In the genomic region with DNA sequence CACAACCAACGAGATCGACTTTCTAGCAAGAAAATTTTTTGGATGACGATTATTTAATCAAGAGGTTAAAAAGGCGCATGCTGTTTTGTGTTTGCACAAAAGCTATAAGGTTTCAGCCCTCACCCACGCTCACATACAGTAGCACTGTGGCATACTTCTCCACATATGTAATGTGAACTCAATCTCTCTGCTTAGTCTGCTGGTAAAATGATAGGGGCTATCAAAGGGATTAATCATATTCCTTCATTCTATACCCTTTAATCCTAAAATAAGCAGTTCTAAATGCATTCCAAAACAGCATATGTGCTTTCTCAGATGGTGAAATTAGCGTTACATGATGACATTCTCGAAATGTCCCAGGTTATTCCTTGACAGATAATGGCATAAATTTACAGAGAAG, we compare ENCODE assay signal across 20 cellular contexts.
DNase-seq lines count a peak whose midpoint lies in the region; ATAC-seq and TF ChIP-seq lines count a peak whose summit lies in the region.
"Had no signal": no experiment of that assay in that cellular context is flagged by ENCODE, and none has a peak within 500 bp of the region (broad histone marks: within the 10 kb centered on the region; RNA-seq: fewer than 3 reads in every experiment).

No MANE protein-coding gene starts in this region.

- no peak overlapping the region for H3K4me3 ChIP-seq in HEK293 (ENCODE audit: low read depth, low read length)
- H3K4me3 ChIP-seq in adipocyte (ENCODE audit: low read length): no peak overlapping the region
- H3K4me3 ChIP-seq: A549; BLaER1 treated with 17β-estradiol and CSF1 and Interleukin-3, amounts not matched to agents 10 nM and 100 nM had no signal

- no peak overlapping the region for H3K9ac ChIP-seq in adipocyte (ENCODE audit: low read length)
- H3K9ac ChIP-seq: BLaER1 treated with 17β-estradiol and CSF1 and Interleukin-3, amounts not matched to agents 10 nM and 100 nM had no signal

- peaks cover 36% of the 10 kb centered on the region for H3K4me1 Mint-ChIP-seq in mesothelial cell of epicardium
- H3K4me1 Mint-ChIP-seq: CD8-positive, alpha-beta memory T cell had no signal

- H3K36me3 Mint-ChIP-seq in mesothelial cell of epicardium: no peaks in the 10 kb centered on the region
- H3K36me3 Mint-ChIP-seq: CD8-positive, alpha-beta memory T cell had no signal

- H3K9me3 Mint-ChIP-seq in mesothelial cell of epicardium: no peaks in the 10 kb centered on the region
- H3K9me3 Mint-ChIP-seq: HFFc6; T-helper 1 cell treated with Interleukin-12 subunit alpha and Interleukin-12 subunit beta and Interleukin-4 antibody, amounts not matched to agents 30 μg/mL and 1 μg/mL, for 36 hours had no signal

- peaks cover 3% of the 10 kb centered on the region for H3K27me3 ChIP-seq in adipocyte (replicated peaks; ENCODE audit: control insufficient read depth, insufficient read depth, low read length)
- H3K27me3 ChIP-seq: BLaER1 treated with 17β-estradiol and CSF1 and Interleukin-3, amounts not matched to agents 10 nM and 100 nM had no signal

- H3K27ac ChIP-seq in HEK293 (ENCODE audit: extremely low read depth, low read depth, low read length): no peak overlapping the region
- H3K27ac ChIP-seq: A549; BLaER1 treated with 17β-estradiol and CSF1 and Interleukin-3, amounts not matched to agents 10 nM and 100 nM had no signal

- H3K27ac Mint-ChIP-seq in mesothelial cell of epicardium: peak overlapping the region; percentile 36
- H3K27ac Mint-ChIP-seq: CD8-positive, alpha-beta memory T cell; HFFc6; T-helper 1 cell treated with Interleukin-12 subunit alpha and Interleukin-12 subunit beta and Interleukin-4 antibody, amounts not matched to agents 30 μg/mL and 1 μg/mL, for 36 hours had no signal

- H3K9me3 ChIP-seq in HEK293 (ENCODE audit: control insufficient read depth, insufficient read depth, low read depth, low read length): no peaks in the 10 kb centered on the region
- H3K9me3 ChIP-seq in adipocyte (ENCODE audit: control insufficient read depth, low read length): no peaks in the 10 kb centered on the region
- H3K9me3 ChIP-seq: A549; BLaER1 treated with 17β-estradiol and CSF1 and Interleukin-3, amounts not matched to agents 10 nM and 100 nM had no signal

- H3K36me3 ChIP-seq in HEK293 (ENCODE audit: control insufficient read depth in 2 of 2, insufficient read depth in 1 of 2, low read length in 2 of 2): no peaks in the 10 kb centered on the region
- H3K36me3 ChIP-seq in adipocyte (ENCODE audit: control insufficient read depth, insufficient read depth, low read length, severe bottlenecking): no peaks in the 10 kb centered on the region
- H3K36me3 ChIP-seq: BLaER1 treated with 17β-estradiol and CSF1 and Interleukin-3, amounts not matched to agents 10 nM and 100 nM had no signal

- POLR2A ChIA-PET in HEK293 (lab: Yijun Ruan, JAX): no interaction called here

- no peak overlapping the region for H3K4me3 Mint-ChIP-seq in mesothelial cell of epicardium
- H3K4me3 Mint-ChIP-seq: CD8-positive, alpha-beta memory T cell; HFFc6; T-helper 1 cell treated with Interleukin-12 subunit alpha and Interleukin-12 subunit beta and Interleukin-4 antibody, amounts not matched to agents 30 μg/mL and 1 μg/mL, for 36 hours had no signal

- CTCF ChIA-PET in HEK293 (lab: Yijun Ruan, JAX): interaction anchor here (0.5 kb wide), 1 partner anchor 52 kb away, joined by 3 read pairs; no protein-coding TSS in a partner anchor

- DNase-seq in NCI-H748 (lab: John Stamatoyannopoulos, UW; ENCODE audit: unreplicated experiment) (peak; percentile 6), NCI-H748 treated with DMSO at 0.1 percent for 48 hours (lab: John Stamatoyannopoulos, UW) (no peak), adipocyte (ENCODE audit: low read depth) (peak; percentile 42), mesothelial cell of epicardium (ENCODE audit: low spot score in 2 of 2, unreplicated experiment in 2 of 2) (no peak), NCI-H1092 (lab: John Stamatoyannopoulos, UW) (no peak), iPS-NIHi11 (ENCODE audit: low spot score) (no peak)
- DNase-seq: CD8-positive, alpha-beta memory T cell; GOT3; HFFc6; NCI-H1105; NCI-H2029; NCI-H226; NCI-H526 treated with DMSO at 0.1 percent for 48 hours had no signal

- ATAC-seq in HG02981 (IDR thresholded peaks at IDR 0.05; ENCODE audit: unreplicated experiment): no peak
- ATAC-seq: A549, HepG2, Panc1 had no signal

- H3K4me1 ChIP-seq in HEK293 (ENCODE audit: control insufficient read depth, insufficient read depth, low read length) (peaks cover 3% of the 10 kb centered on the region; the same call in 1 of the 2 replicates), adipocyte (ENCODE audit: control insufficient read depth, insufficient read depth, low read length) (no peaks in the 10 kb centered on the region)
- H3K4me1 ChIP-seq: A549 had no signal

- TF ChIP-seq CTCF in HEK293 (tag by site-specific recombination; IDR thresholded peaks at IDR 0.05): no peak
- no peak for TF ChIP-seq CTCF in mesothelial cell of epicardium (IDR thresholded peaks at IDR 0.05; ENCODE audit: unreplicated experiment)

- H3K27me3 Mint-ChIP-seq in mesothelial cell of epicardium (ENCODE audit: low read depth): peaks cover 2% of the 10 kb centered on the region

TF ChIP-seq in HEK293, 187 proteins besides CTCF, POLR2A, EP300 and RAD21 (continues in another document):
- no peak for TF ChIP-seq HOXA7 (CRISPR knock-in tag; IDR thresholded peaks at IDR 0.05; ENCODE audit: borderline replicate concordance)
- TF ChIP-seq, protein P1, sequence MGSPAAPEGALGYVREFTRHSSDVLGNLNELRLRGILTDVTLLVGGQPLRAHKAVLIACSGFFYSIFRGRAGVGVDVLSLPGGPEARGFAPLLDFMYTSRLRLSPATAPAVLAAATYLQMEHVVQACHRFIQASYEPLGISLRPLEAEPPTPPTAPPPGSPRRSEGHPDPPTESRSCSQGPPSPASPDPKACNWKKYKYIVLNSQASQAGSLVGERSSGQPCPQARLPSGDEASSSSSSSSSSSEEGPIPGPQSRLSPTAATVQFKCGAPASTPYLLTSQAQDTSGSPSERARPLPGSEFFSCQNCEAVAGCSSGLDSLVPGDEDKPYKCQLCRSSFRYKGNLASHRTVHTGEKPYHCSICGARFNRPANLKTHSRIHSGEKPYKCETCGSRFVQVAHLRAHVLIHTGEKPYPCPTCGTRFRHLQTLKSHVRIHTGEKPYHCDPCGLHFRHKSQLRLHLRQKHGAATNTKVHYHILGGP (tag by site-specific recombination; IDR thresholded peaks at IDR 0.05): peak; percentile 54
- no peak for TF ChIP-seq ZNF211 (tag by site-specific recombination; IDR thresholded peaks at IDR 0.05; ENCODE audit: low read depth)
- TF ChIP-seq YY1 (tag by site-specific recombination; IDR thresholded peaks at IDR 0.05): no peak
- no peak for TF ChIP-seq ZNF302 (tag by site-specific recombination; IDR thresholded peaks at IDR 0.05; ENCODE audit: low read depth)
- no peak for TF ChIP-seq ZNF202 (tag by site-specific recombination; IDR thresholded peaks at IDR 0.05; ENCODE audit: borderline replicate concordance)
- TF ChIP-seq ZNF76 (tag by site-specific recombination; IDR thresholded peaks at IDR 0.05; ENCODE audit: borderline replicate concordance, low read depth): no peak
- TF ChIP-seq SP7 (tag by site-specific recombination; IDR thresholded peaks at IDR 0.05): peak; percentile 97
- peak; percentile 95 for TF ChIP-seq OSR2 (tag by site-specific recombination; IDR thresholded peaks at IDR 0.05)
- TF ChIP-seq ZBTB8A (tag by site-specific recombination; IDR thresholded peaks at IDR 0.05): no peak
- TF ChIP-seq ZSCAN23 (tag by site-specific recombination; IDR thresholded peaks at IDR 0.05): 0 out of 2 replicates have a peak, but pooled peaks have one; percentile 29
- TF ChIP-seq ZEB2 (tag by site-specific recombination; IDR thresholded peaks at IDR 0.05): peak; percentile 84
- TF ChIP-seq ZNF843 (tag by site-specific recombination; IDR thresholded peaks at IDR 0.05): peak; percentile 77
- no peak for TF ChIP-seq ZNF768 (tag by site-specific recombination; IDR thresholded peaks at IDR 0.05)
- peak; percentile 79; the same call in 1 of the 2 replicates for TF ChIP-seq ZNF629 (tag by site-specific recombination; IDR thresholded peaks at IDR 0.05)
- no peak for TF ChIP-seq ZNF16 (tag by site-specific recombination; IDR thresholded peaks at IDR 0.05; ENCODE audit: low read depth)
- TF ChIP-seq ZNF660 (tag by site-specific recombination; IDR thresholded peaks at IDR 0.05): peak; percentile 14; the same call in 1 of the 2 replicates
- peak; percentile 65 for TF ChIP-seq ZFHX2 (tag by site-specific recombination; conservative IDR thresholded peaks at IDR 0.05)
- TF ChIP-seq ZNF747 (tag by site-specific recombination; IDR thresholded peaks at IDR 0.05): no peak
- TF ChIP-seq, protein P2, sequence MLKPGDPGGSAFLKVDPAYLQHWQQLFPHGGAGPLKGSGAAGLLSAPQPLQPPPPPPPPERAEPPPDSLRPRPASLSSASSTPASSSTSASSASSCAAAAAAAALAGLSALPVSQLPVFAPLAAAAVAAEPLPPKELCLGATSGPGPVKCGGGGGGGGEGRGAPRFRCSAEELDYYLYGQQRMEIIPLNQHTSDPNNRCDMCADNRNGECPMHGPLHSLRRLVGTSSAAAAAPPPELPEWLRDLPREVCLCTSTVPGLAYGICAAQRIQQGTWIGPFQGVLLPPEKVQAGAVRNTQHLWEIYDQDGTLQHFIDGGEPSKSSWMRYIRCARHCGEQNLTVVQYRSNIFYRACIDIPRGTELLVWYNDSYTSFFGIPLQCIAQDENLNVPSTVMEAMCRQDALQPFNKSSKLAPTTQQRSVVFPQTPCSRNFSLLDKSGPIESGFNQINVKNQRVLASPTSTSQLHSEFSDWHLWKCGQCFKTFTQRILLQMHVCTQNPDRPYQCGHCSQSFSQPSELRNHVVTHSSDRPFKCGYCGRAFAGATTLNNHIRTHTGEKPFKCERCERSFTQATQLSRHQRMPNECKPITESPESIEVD (tag by site-specific recombination; IDR thresholded peaks at IDR 0.05): peak; percentile 64
- TF ChIP-seq ZNF510 (tag by site-specific recombination; IDR thresholded peaks at IDR 0.05; ENCODE audit: insufficient replicate concordance): no peak

Comparison
In these comparisons a context has a peak if more than half of its experiments do, and no peak if none do; other contexts are left out.
1. DNase-seq: peak in NCI-H748 (single experiment) and adipocyte (single experiment); none in NCI-H748 treated with DMSO at 0.1 percent for 48 hours (single experiment), mesothelial cell of epicardium (0 of 2), NCI-H1092 (single experiment) and iPS-NIHi11 (single experiment).